Comparison of ENCODE assay signal across 22 cellular contexts in the genomic region with DNA sequence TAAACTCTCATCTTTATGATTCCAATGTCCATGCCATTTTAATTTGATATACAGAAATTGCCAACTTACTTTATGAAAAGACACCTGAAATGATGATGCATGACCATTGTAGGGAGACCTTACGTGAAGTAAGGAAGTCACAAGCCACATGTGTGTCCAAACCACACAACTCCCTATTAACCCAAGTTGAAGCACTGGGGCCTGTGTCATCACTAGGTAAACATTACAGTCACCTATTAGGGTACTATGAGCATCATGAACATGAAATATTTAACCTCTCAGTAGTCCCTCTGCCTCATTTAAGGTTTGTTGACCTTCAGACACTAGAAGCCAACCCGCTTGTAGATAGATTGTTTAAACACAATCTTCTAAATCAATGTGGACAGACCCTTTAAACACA.
"Had no signal": no experiment of that assay in that cellular context is flagged by ENCODE, and none has a peak within 500 bp of the region (broad histone marks: within the 10 kb centered on the region; RNA-seq: fewer than 3 reads in every experiment).

No MANE protein-coding gene starts in this region.

- ATAC-seq: activated CD4-positive, alpha-beta T cell treated with anti-CD3 and anti-CD28 coated beads for 36 hours; left lung; lower lobe of right lung; naive thymus-derived CD8-positive, alpha-beta T cell; psoas muscle; stimulated activated effector memory CD8-positive, alpha-beta T cell treated with anti-CD3 and anti-CD28 coated beads, Interleukin-12 subunit alpha, Interleukin-12 subunit beta, amount 100 ng/mL, for 72 hours had no signal

- DNase-seq: activated CD4-positive, alpha-beta T cell treated with anti-CD3 and anti-CD28 coated beads for 36 hours; activated CD4-positive, CD25-positive, alpha-beta regulatory T cell; activated effector memory CD4-positive, alpha-beta T cell treated with Interleukin-2 at 50 U/mL for 16 hours; activated naive CD4-positive, alpha-beta T cell treated with Interleukin-2 at 50 U/mL for 16 hours; anterior cingulate cortex; dermis blood vessel endothelial cell; effector CD4-positive, alpha-beta T cell; esophagus squamous epithelium; foreskin melanocyte; kidney glomerular epithelial cell; left lung; lower lobe of right lung; mesenchymal stem cell; naive thymus-derived CD8-positive, alpha-beta T cell; occipital lobe; psoas muscle; sigmoid colon; small intestine; stimulated activated CD4-positive, alpha-beta T cell treated with anti-CD3 and anti-CD28 coated beads, Interleukin-4, amount 100 ng/mL, for 24 hours; trophoblast cell had no signal

- H3K4me3 ChIP-seq: esophagus squamous epithelium, left lung, lower lobe of right lung, psoas muscle, sigmoid colon, thoracic aorta had no signal
